23 cellular contexts compared by ENCODE assay signal in genomic region chr11:111549196-111549868, GRCh38. TPM values are rescaled to one million over a fixed set of nuclear protein-coding genes. Genes with fewer than 3 reads are reported as not detected.
"Had no signal": no experiment of that assay in that cellular context is flagged by ENCODE, and none has a peak within 500 bp of the region (broad histone marks: within the 10 kb centered on the region; RNA-seq: fewer than 3 reads in every experiment).

No MANE protein-coding gene starts in this region.

- H3K4me3 ChIP-seq: cardiac muscle cell, left ventricle myocardium inferior, upper lobe of left lung had no signal

- DNase-seq: activated CD4-positive, alpha-beta memory T cell treated with anti-CD3 and anti-CD28 coated beads for 36 hours; activated CD4-positive, alpha-beta T cell treated with anti-CD3 and anti-CD28 coated beads for 36 hours; activated CD8-positive, alpha-beta memory T cell treated with anti-CD3 and anti-CD28 coated beads, Interleukin-2, amount 10 ng/mL, durations not matched to agents 7 days and 5 days; activated naive CD4-positive, alpha-beta T cell treated with anti-CD3 and anti-CD28 coated beads, Interleukin-2, amount 10 ng/mL, durations not matched to agents 7 days and 5 days; activated T-cell treated with anti-CD3 and anti-CD28 coated beads, Interleukin-2, amount 50 U/mL, for 1 hour; hypothalamus; kidney; left ventricle myocardium inferior; mesenchymal stem cell; nucleus accumbens; right cardiac atrium; stimulated activated naive CD8-positive, alpha-beta T cell treated with anti-CD3 and anti-CD28 coated beads, Interleukin-15, Interleukin-2, amounts not matched to agents 100 U/mL and 50 U/mL, for 24 hours had no signal

- H3K27me3 ChIP-seq: cardiac muscle cell, upper lobe of left lung had no signal

- H3K9me3 ChIP-seq: left ventricle myocardium inferior, upper lobe of left lung had no signal

- H3K36me3 ChIP-seq: cardiac muscle cell had no signal

- H3K27ac ChIP-seq: cardiac muscle cell, left ventricle myocardium inferior, upper lobe of left lung, VCaP had no signal

- H3K4me1 ChIP-seq: left ventricle myocardium inferior, upper lobe of left lung had no signal

- FAIRE-seq: colon, endometrium, kidney had no signal

RNA-seq across cellular contexts. Expression of gene HOATZ, which starts 34.8 kb away (rescaled TPM):
- total RNA-seq: activated CD4-positive, alpha-beta memory T cell treated with anti-CD3 and anti-CD28 coated beads for 36 hours; activated CD4-positive, alpha-beta T cell treated with anti-CD3 and anti-CD28 coated beads for 36 hours; activated CD8-positive, alpha-beta memory T cell treated with anti-CD3 and anti-CD28 coated beads, Interleukin-2, amount 10 ng/mL, durations not matched to agents 7 days and 5 days; activated T-helper 2 cell treated with anti-CD3 and anti-CD28 coated beads, Interferon-gamma antibody, Interleukin-2, Interleukin-4, amounts not matched to agents 10 μg/mL and 5 μg/mL and 100 μg/mL, durations not matched to agents 14 hours and 24 hours and 36 hours; cardiac muscle cell; esophagus mucosa; kidney; left ventricle myocardium inferior; mucosa of gallbladder; natural killer cell treated with Interleukin-12 subunit alpha and Interleukin-12 subunit beta and Interleukin-15 and Interleukin-18, amount 100 ng/mL, for 72 hours; posterior vena cava; right cardiac atrium had no signal
- polyA plus RNA-seq: cardiac muscle cell, right cardiac atrium had no signal

RNA-seq across cellular contexts. Expression of gene BTG4, which starts 37.1 kb away (rescaled TPM):
- total RNA-seq: activated CD4-positive, alpha-beta memory T cell treated with anti-CD3 and anti-CD28 coated beads for 36 hours; activated CD4-positive, alpha-beta T cell treated with anti-CD3 and anti-CD28 coated beads for 36 hours; activated T-helper 2 cell treated with anti-CD3 and anti-CD28 coated beads, Interferon-gamma antibody, Interleukin-2, Interleukin-4, amounts not matched to agents 10 μg/mL and 5 μg/mL and 100 μg/mL, durations not matched to agents 14 hours and 24 hours and 36 hours; cardiac muscle cell; esophagus mucosa; kidney; left ventricle myocardium inferior; mucosa of gallbladder; natural killer cell treated with Interleukin-12 subunit alpha and Interleukin-12 subunit beta and Interleukin-15 and Interleukin-18, amount 100 ng/mL, for 72 hours; posterior vena cava; right cardiac atrium; temporal lobe had no signal
- polyA plus RNA-seq: cardiac muscle cell, right cardiac atrium had no signal
